9 cellular contexts compared by ENCODE assay signal in the genomic region with DNA sequence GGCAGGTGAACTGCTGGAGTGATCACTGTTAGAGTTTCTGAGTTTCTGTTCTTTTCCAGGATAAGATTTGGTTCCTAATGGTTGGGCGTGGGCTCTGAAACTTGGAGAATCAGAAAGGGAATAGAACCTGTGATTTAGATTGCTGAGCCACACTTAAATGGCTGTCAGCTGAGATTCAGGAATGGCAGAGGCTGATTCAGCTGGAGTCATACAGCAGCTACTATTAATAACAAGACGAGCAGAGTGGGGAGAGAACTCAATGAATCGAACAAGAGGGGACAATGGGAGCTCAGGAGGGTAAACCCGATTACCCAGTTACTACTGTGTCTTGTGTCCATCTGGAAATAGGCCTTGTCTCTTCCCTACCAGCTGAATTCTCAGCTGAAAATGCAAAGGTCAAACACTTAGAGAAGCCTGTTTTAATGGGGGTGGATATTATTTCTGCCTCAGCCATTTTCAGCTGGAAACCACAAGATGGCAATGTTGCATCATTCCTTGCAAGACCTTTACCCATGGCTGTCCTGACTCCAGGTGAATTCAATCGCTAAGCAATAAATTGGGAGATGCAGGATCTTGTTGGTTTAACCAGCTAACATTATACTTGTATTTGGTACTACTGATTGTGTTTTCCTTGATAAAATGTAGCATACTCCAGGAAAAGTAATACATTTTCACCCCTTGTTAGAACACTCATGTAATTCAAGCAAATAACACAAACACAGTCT.
DNase-seq lines count a peak whose midpoint lies in the region; ATAC-seq, FAIRE-seq and TF ChIP-seq lines count a peak whose summit lies in the region.
"Had no signal": no experiment of that assay in that cellular context is flagged by ENCODE, and none has a peak within 500 bp of the region (broad histone marks: within the 10 kb centered on the region; RNA-seq: fewer than 3 reads in every experiment).

No MANE protein-coding gene starts in this region.

- no peaks in the 10 kb centered on the region for H4K20me1 ChIP-seq in KMS-11 (ENCODE audit: insufficient read depth)
- H4K20me1 ChIP-seq in OCI-LY3 (ENCODE audit: insufficient read depth, low read length), result no peaks in the 10 kb centered on the region

- ATAC-seq in right lobe of liver, result peak; percentile 94 to 97 (median 96)

- H3K9ac ChIP-seq in KMS-11 (no peak overlapping the region), OCI-LY3 (ENCODE audit: low read length) (0 out of 2 replicates have a peak overlapping the region, but pooled peaks have one; percentile 11)

- H3K4me3 ChIP-seq in KMS-11 (IDR thresholded peaks at IDR 0.05; ENCODE audit: insufficient read depth, low read depth, low read length) (no peak overlapping the region), OCI-LY3 (ENCODE audit: low read length) (peak overlapping the region; percentile 34), right lobe of liver (no peak overlapping the region)

- H3K27ac ChIP-seq in KMS-11, result no peak overlapping the region
- H3K27ac ChIP-seq in OCI-LY3 (ENCODE audit: low read length), result no peak overlapping the region
- no peak overlapping the region for H3K27ac ChIP-seq in right lobe of liver

- H3K4me1 Mint-ChIP-seq in activated CD4-positive, alpha-beta T cell treated with anti-CD3 and anti-CD28 coated beads, Interleukin-2, amount 10 ng/mL, durations not matched to agents 24 days and 14 days, result peaks cover 1% of the 10 kb centered on the region
- H3K4me1 Mint-ChIP-seq: CD4-positive, CD25-positive, alpha-beta regulatory T cell had no signal

- no peak overlapping the region for H3K4me3 Mint-ChIP-seq in activated CD4-positive, alpha-beta T cell treated with anti-CD3 and anti-CD28 coated beads, Interleukin-2, amount 10 ng/mL, durations not matched to agents 24 days and 14 days
- H3K4me3 Mint-ChIP-seq: CD4-positive, CD25-positive, alpha-beta regulatory T cell had no signal

- DNase-seq in activated CD4-positive, alpha-beta T cell treated with anti-CD3 and anti-CD28 coated beads, Interleukin-2, amount 10 ng/mL, durations not matched to agents 24 days and 14 days, result peak; percentile 62
- no peak for DNase-seq in activated CD4-positive, alpha-beta T cell treated with anti-CD3 and anti-CD28 coated beads for 48 hours
- DNase-seq in H54 (ENCODE audit: insufficient read length, low spot score) (peak; percentile 54), dermis blood vessel endothelial cell (peak; percentile 80), right lobe of liver (no peak)
- no peak for DNase-seq in effector CD8-positive, alpha-beta T cell (lab: John Stamatoyannopoulos, UW)

- TF ChIP-seq CTCF in KMS-11 (conservative IDR thresholded peaks at IDR 0.05; ENCODE audit: low read depth, low read length) (peak; percentile 88), OCI-LY3 (IDR thresholded peaks at IDR 0.05; ENCODE audit: low read depth, low read length) (peak; percentile 97), right lobe of liver (IDR thresholded peaks at IDR 0.05) (peak; percentile 74 to 86 (median 83))

- TF ChIP-seq POLR2A in H54 (IDR thresholded peaks at IDR 0.05; ENCODE audit: low read depth, low read length) (no peak), right lobe of liver (IDR thresholded peaks at IDR 0.05) (no peak)

- H3K79me2 ChIP-seq in KMS-11 (ENCODE audit: insufficient read depth, low read depth) (no peaks in the 10 kb centered on the region), OCI-LY3 (ENCODE audit: low read length) (no peaks in the 10 kb centered on the region)

- H3K4me2 ChIP-seq in KMS-11, result no peak overlapping the region
- peak overlapping the region; percentile 64 for H3K4me2 ChIP-seq in OCI-LY3 (ENCODE audit: low read length)

- FAIRE-seq in H54 (lab: Jason Lieb, UNC), result peak; percentile 97

- peaks cover 17% of the 10 kb centered on the region for H3K27me3 Mint-ChIP-seq in activated CD4-positive, alpha-beta T cell treated with anti-CD3 and anti-CD28 coated beads, Interleukin-2, amount 10 ng/mL, durations not matched to agents 24 days and 14 days
- H3K27me3 Mint-ChIP-seq: CD4-positive, CD25-positive, alpha-beta regulatory T cell had no signal

- H2AFZ ChIP-seq in KMS-11 (ENCODE audit: low read depth) (no peak overlapping the region), OCI-LY3 (ENCODE audit: low read depth, low read length) (peak overlapping the region; percentile 80; the same call in 1 of the 2 replicates)

- H3K9me3 ChIP-seq in OCI-LY3 (ENCODE audit: insufficient read depth, low read length) (no peaks in the 10 kb centered on the region), right lobe of liver (no peaks in the 10 kb centered on the region)

- H3K4me1 ChIP-seq in KMS-11 (ENCODE audit: low read depth, poor library complexity, severe bottlenecking), result no peaks in the 10 kb centered on the region
- H3K4me1 ChIP-seq in OCI-LY3 (ENCODE audit: low read length), result peaks cover 11% of the 10 kb centered on the region
- H3K4me1 ChIP-seq in right lobe of liver, result no peaks in the 10 kb centered on the region

- no peaks in the 10 kb centered on the region for H3K36me3 Mint-ChIP-seq in activated CD4-positive, alpha-beta T cell treated with anti-CD3 and anti-CD28 coated beads, Interleukin-2, amount 10 ng/mL, durations not matched to agents 24 days and 14 days (ENCODE audit: low read depth)
- H3K36me3 Mint-ChIP-seq: CD4-positive, CD25-positive, alpha-beta regulatory T cell had no signal

- H3K36me3 ChIP-seq in KMS-11 (ENCODE audit: insufficient read depth), result no peaks in the 10 kb centered on the region
- H3K36me3 ChIP-seq in OCI-LY3 (replicated peaks; ENCODE audit: low read depth, low read length), result no peaks in the 10 kb centered on the region
- no peaks in the 10 kb centered on the region for H3K36me3 ChIP-seq in right lobe of liver

- H3K27ac Mint-ChIP-seq in activated CD4-positive, alpha-beta T cell treated with anti-CD3 and anti-CD28 coated beads, Interleukin-2, amount 10 ng/mL, durations not matched to agents 24 days and 14 days, result no peak overlapping the region
- H3K27ac Mint-ChIP-seq: CD4-positive, CD25-positive, alpha-beta regulatory T cell had no signal

- no peaks in the 10 kb centered on the region for H3K27me3 ChIP-seq in KMS-11 (ENCODE audit: insufficient read depth, low read depth)
- H3K27me3 ChIP-seq in OCI-LY3 (ENCODE audit: low read depth, low read length), result peaks cover 5% of the 10 kb centered on the region; the same call in 1 of the 2 replicates
- H3K27me3 ChIP-seq in right lobe of liver, result no peaks in the 10 kb centered on the region

- intact Hi-C loops in activated CD4-positive, alpha-beta T cell treated with anti-CD3 and anti-CD28 coated beads, Interleukin-2, amount 10 ng/mL, durations not matched to agents 24 days and 14 days (cut with micrococcal nuclease), result loop anchor here (1.0 kb wide), 1 partner anchor 45 kb away; no protein-coding TSS in a partner anchor
- intact Hi-C loops in right lobe of liver (cut with DNase I), result loop anchor here in 1 of 2 donors (5.0 kb wide), 1 partner anchor 45 kb away; no protein-coding TSS in a partner anchor

- H3K9me3 Mint-ChIP-seq in activated CD4-positive, alpha-beta T cell treated with anti-CD3 and anti-CD28 coated beads, Interleukin-2, amount 10 ng/mL, durations not matched to agents 24 days and 14 days, result no peaks in the 10 kb centered on the region

- WGBS in right lobe of liver (ENCODE audit: insufficient coverage, low coverage, low lambda C conversion rate, missing lambda C conversion rate), result 46% methylated on average over 5 of the region's 5 CpGs

Comparison
In these comparisons a context has a peak if more than half of its experiments do, and no peak if none do; other contexts are left out.
1. DNase-seq: peak in activated CD4-positive, alpha-beta T cell treated with anti-CD3 and anti-CD28 coated beads, Interleukin-2, amount 10 ng/mL, durations not matched to agents 24 days and 14 days (single experiment), H54 (single experiment) and dermis blood vessel endothelial cell (single experiment); none in activated CD4-positive, alpha-beta T cell treated with anti-CD3 and anti-CD28 coated beads for 48 hours (single experiment), right lobe of liver (0 of 3) and effector CD8-positive, alpha-beta T cell (single experiment).
2. Peak in every context shown above with its lines, with median percentiles within 50 percentile points of each other: CTCF ChIP-seq.